19 cellular contexts compared by ENCODE assay signal in the genomic region with DNA sequence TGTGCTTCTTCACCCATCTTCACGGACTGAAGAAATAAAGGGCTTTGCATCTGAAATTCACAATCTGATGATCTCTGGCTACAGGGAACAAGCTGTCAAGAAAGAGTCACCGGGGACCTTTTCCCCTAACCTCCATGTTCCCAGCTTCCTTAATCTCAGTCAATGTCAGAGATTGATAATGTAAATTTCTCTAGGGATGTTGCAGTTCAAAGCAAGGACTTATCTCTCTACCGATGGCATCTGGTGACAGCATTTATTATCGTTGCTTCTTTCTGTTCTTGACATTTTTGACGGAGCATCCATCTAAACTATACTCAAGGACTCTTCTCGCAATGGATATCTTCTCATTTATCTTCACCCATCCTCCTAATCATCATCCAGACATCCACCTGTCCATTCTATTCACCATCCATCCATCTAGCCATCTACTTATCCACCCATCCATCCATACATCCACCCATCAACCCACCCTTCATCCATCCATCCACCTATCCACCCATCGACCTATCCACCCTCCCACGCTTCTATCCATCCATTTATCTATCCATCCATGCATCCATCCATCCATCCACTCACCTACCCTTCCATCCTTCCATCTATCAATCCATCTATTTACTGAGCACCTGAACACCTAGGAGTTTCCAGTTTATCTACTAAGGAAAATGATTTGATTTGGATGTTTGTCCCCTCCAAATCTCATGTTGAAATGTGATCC. TPM values are rescaled to one million over a fixed set of nuclear protein-coding genes. Genes with fewer than 3 reads are reported as not detected.
DNase-seq lines count a peak whose midpoint lies in the region; ATAC-seq, FAIRE-seq and TF ChIP-seq lines count a peak whose summit lies in the region.
"Had no signal": no experiment of that assay in that cellular context is flagged by ENCODE, and none has a peak within 500 bp of the region (broad histone marks: within the 10 kb centered on the region; RNA-seq: fewer than 3 reads in every experiment).

No MANE protein-coding gene starts in this region.

- intact Hi-C loops in natural killer cell (cut with micrococcal nuclease), result no loop called here

- DNase-seq in HL-60 (ENCODE audit: low read depth in 1 of 2, low spot score in 1 of 2), result no peak
- DNase-seq in activated CD8-positive, alpha-beta T cell treated with anti-CD3 and anti-CD28 coated beads, Interleukin-2, amount 10 ng/mL, durations not matched to agents 7 days and 5 days, result no peak
- DNase-seq in natural killer cell, result no peak
- DNase-seq in stimulated activated effector memory CD8-positive, alpha-beta T cell treated with anti-CD3 and anti-CD28 coated beads, Interleukin-12 subunit alpha, Interleukin-12 subunit beta, amount 100 ng/mL, for 72 hours (ENCODE audit: low spot score in 2 of 2), result no peak
- DNase-seq in chondrocyte (ENCODE audit: low spot score), result no peak
- DNase-seq in GM19239 (ENCODE audit: insufficient read length, low spot score), result no peak
- DNase-seq: GM23248, NCI-H1105, NCI-H2081, NCI-H2171 treated with DMSO at 0.1 percent for 48 hours, NCI-H446, NCI-H526 treated with DMSO at 0.1 percent for 48 hours, SJCRH30 had no signal

- no peaks in the 10 kb centered on the region for H3K9me3 Mint-ChIP-seq in activated CD8-positive, alpha-beta T cell treated with anti-CD3 and anti-CD28 coated beads, Interleukin-2, amount 10 ng/mL, durations not matched to agents 7 days and 5 days (ENCODE audit: insufficient read depth)
- H3K9me3 Mint-ChIP-seq in natural killer cell (peaks cover 0 to 4% of the 10 kb centered on the region in 2 donors), chondrocyte (ENCODE audit: low read depth) (no peaks in the 10 kb centered on the region)
- peaks cover 5% of the 10 kb centered on the region for H3K9me3 Mint-ChIP-seq in stimulated activated effector memory CD8-positive, alpha-beta T cell treated with anti-CD3 and anti-CD28 coated beads, Interleukin-12 subunit alpha, Interleukin-12 subunit beta, amount 100 ng/mL, for 72 hours

- no peak for FAIRE-seq in GM19239 (lab: Jason Lieb, UNC)
- FAIRE-seq: G401.6, HTR-8/SVneo had no signal

- H3K27me3 Mint-ChIP-seq in activated CD8-positive, alpha-beta T cell treated with anti-CD3 and anti-CD28 coated beads, Interleukin-2, amount 10 ng/mL, durations not matched to agents 7 days and 5 days (ENCODE audit: low read depth), result no peaks in the 10 kb centered on the region
- H3K27me3 Mint-ChIP-seq in natural killer cell (ENCODE audit: low read depth in 2 of 2) (no peaks in the 10 kb centered on the region), chondrocyte (ENCODE audit: low read depth) (no peaks in the 10 kb centered on the region)

- no peaks in the 10 kb centered on the region for H3K27me3 ChIP-seq in HL-60 (ENCODE audit: insufficient read depth, poor library complexity, severe bottlenecking)
- H3K27me3 ChIP-seq: BLaER1 treated with 17β-estradiol and CSF1 and Interleukin-3, amounts not matched to agents 10 nM and 100 nM; SJCRH30 had no signal

- no peak for ATAC-seq in activated CD8-positive, alpha-beta T cell treated with anti-CD3 and anti-CD28 coated beads, Interleukin-2, amount 10 ng/mL, durations not matched to agents 7 days and 5 days
- ATAC-seq in natural killer cell (no peak), GM19463 (IDR thresholded peaks at IDR 0.05; ENCODE audit: unreplicated experiment) (no peak)
- no peak for ATAC-seq in stimulated activated effector memory CD8-positive, alpha-beta T cell treated with anti-CD3 and anti-CD28 coated beads, Interleukin-12 subunit alpha, Interleukin-12 subunit beta, amount 100 ng/mL, for 72 hours
- ATAC-seq: Panc1 had no signal

- peaks cover 50% of the 10 kb centered on the region for H3K36me3 Mint-ChIP-seq in activated CD8-positive, alpha-beta T cell treated with anti-CD3 and anti-CD28 coated beads, Interleukin-2, amount 10 ng/mL, durations not matched to agents 7 days and 5 days (ENCODE audit: low read depth)
- H3K36me3 Mint-ChIP-seq in natural killer cell (no peaks in the 10 kb centered on the region), chondrocyte (ENCODE audit: low read depth) (peaks cover 2% of the 10 kb centered on the region)
- peaks cover 25% of the 10 kb centered on the region for H3K36me3 Mint-ChIP-seq in stimulated activated effector memory CD8-positive, alpha-beta T cell treated with anti-CD3 and anti-CD28 coated beads, Interleukin-12 subunit alpha, Interleukin-12 subunit beta, amount 100 ng/mL, for 72 hours

- no peak overlapping the region for H3K4me3 Mint-ChIP-seq in activated CD8-positive, alpha-beta T cell treated with anti-CD3 and anti-CD28 coated beads, Interleukin-2, amount 10 ng/mL, durations not matched to agents 7 days and 5 days
- H3K4me3 Mint-ChIP-seq in natural killer cell, result peak overlapping the region; percentile 85
- H3K4me3 Mint-ChIP-seq in stimulated activated effector memory CD8-positive, alpha-beta T cell treated with anti-CD3 and anti-CD28 coated beads, Interleukin-12 subunit alpha, Interleukin-12 subunit beta, amount 100 ng/mL, for 72 hours, result peak overlapping the region; percentile 75
- no peak overlapping the region for H3K4me3 Mint-ChIP-seq in chondrocyte (ENCODE audit: unreplicated experiment)

- POLR2A ChIA-PET in activated CD8-positive, alpha-beta T cell treated with anti-CD3 and anti-CD28 coated beads, Interleukin-2, amount 10 ng/mL, durations not matched to agents 7 days and 5 days (lab: Charles Lee), result no interaction called here

- TF ChIP-seq CTCF in HL-60 (IDR thresholded peaks at IDR 0.05; ENCODE audit: insufficient read depth, low read length), result no peak
- no peak for TF ChIP-seq CTCF in natural killer cell (IDR thresholded peaks at IDR 0.05)
- TF ChIP-seq CTCF in chondrocyte (IDR thresholded peaks at IDR 0.05), result no peak

- H3K27ac ChIP-seq in HL-60 (replicated peaks), result peak overlapping the region; percentile 69
- H3K27ac ChIP-seq: GM23248, SJCRH30 had no signal

- CTCF ChIA-PET in activated CD8-positive, alpha-beta T cell treated with anti-CD3 and anti-CD28 coated beads, Interleukin-2, amount 10 ng/mL, durations not matched to agents 7 days and 5 days (lab: Charles Lee), result no interaction called here

- H3K27ac Mint-ChIP-seq in activated CD8-positive, alpha-beta T cell treated with anti-CD3 and anti-CD28 coated beads, Interleukin-2, amount 10 ng/mL, durations not matched to agents 7 days and 5 days, result peak overlapping the region; percentile 93
- H3K27ac Mint-ChIP-seq in natural killer cell, result peak overlapping the region; percentile 97 to 98
- H3K27ac Mint-ChIP-seq in stimulated activated effector memory CD8-positive, alpha-beta T cell treated with anti-CD3 and anti-CD28 coated beads, Interleukin-12 subunit alpha, Interleukin-12 subunit beta, amount 100 ng/mL, for 72 hours, result peak overlapping the region; percentile 97
- no peak overlapping the region for H3K27ac Mint-ChIP-seq in chondrocyte (ENCODE audit: unreplicated experiment)

- H3K4me1 Mint-ChIP-seq in activated CD8-positive, alpha-beta T cell treated with anti-CD3 and anti-CD28 coated beads, Interleukin-2, amount 10 ng/mL, durations not matched to agents 7 days and 5 days (ENCODE audit: low read depth), result peaks cover 96% of the 10 kb centered on the region
- H3K4me1 Mint-ChIP-seq in natural killer cell (peaks cover 79 to 98% of the 10 kb centered on the region in 2 donors), chondrocyte (ENCODE audit: low read depth) (peaks cover 5% of the 10 kb centered on the region)
- H3K4me1 Mint-ChIP-seq in stimulated activated effector memory CD8-positive, alpha-beta T cell treated with anti-CD3 and anti-CD28 coated beads, Interleukin-12 subunit alpha, Interleukin-12 subunit beta, amount 100 ng/mL, for 72 hours, result peaks cover 86% of the 10 kb centered on the region

- H3K4me3 ChIP-seq in HL-60 (replicated peaks; ENCODE audit: insufficient read depth, low read length), result no peak overlapping the region
- H3K4me3 ChIP-seq: BLaER1 treated with 17β-estradiol and CSF1 and Interleukin-3, amounts not matched to agents 10 nM and 100 nM; GM23248; HAP-1; SJCRH30 had no signal

RNA-seq across cellular contexts. Expression of gene RIN3, which starts 7.3 kb away (rescaled TPM):
- total RNA-seq in activated CD8-positive, alpha-beta T cell treated with anti-CD3 and anti-CD28 coated beads, Interleukin-2, amount 10 ng/mL, durations not matched to agents 7 days and 5 days, result 10 to 100 TPM; 85.6 to 89.0 TPM
- total RNA-seq in natural killer cell (100 to 1,000 TPM; 248 to 289 (median 282) TPM), chondrocyte (18.8 to 24.2 TPM (median 20.2 TPM) in 3 replicates)
- total RNA-seq: SJCRH30 had no signal

Comparison
In these comparisons a context has a peak if more than half of its experiments do, and no peak if none do; other contexts are left out.
1. H3K4me3 Mint-ChIP-seq: peak in natural killer cell (single experiment) and stimulated activated effector memory CD8-positive, alpha-beta T cell treated with anti-CD3 and anti-CD28 coated beads, Interleukin-12 subunit alpha, Interleukin-12 subunit beta, amount 100 ng/mL, for 72 hours (single experiment); none in activated CD8-positive, alpha-beta T cell treated with anti-CD3 and anti-CD28 coated beads, Interleukin-2, amount 10 ng/mL, durations not matched to agents 7 days and 5 days (single experiment) and chondrocyte (single experiment).